Comparison of ENCODE assay signal across 8 cellular contexts in the genomic region with DNA sequence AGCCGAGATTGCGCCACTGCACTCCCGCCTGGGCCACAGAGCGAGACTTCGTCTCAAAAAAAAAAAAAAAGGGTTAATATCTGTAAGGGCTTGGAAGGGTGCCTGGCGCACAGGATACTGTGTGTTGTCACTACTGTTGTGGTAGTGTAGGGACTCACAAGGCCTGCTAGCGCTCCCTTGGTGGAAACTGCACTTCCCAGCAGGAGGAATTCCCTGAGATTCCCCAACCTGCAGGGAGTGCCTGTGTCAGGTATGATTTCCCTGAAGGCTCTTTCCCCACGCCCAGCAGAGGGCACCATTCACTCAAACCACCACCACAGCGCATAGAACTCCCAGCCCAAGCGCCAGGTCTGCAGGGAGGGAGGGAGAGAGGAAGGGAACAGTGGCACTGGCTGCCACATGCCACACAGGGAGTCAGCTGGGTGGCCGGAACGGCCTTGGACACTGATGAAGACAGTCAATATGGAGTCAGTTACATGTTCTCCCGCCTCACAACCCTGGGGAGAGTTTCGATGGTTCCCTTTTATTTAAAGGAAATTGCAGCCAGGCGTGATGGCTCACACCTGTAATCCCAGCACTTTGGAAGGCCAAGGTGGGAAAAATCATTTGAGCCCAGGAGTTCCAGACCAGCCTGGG. TPM values are rescaled to one million over a fixed set of nuclear protein-coding genes. Genes with fewer than 3 reads are reported as not detected.
DNase-seq lines count a peak whose midpoint lies in the region; ATAC-seq and TF ChIP-seq lines count a peak whose summit lies in the region.

No MANE protein-coding gene starts in this region.

- peaks cover 2% of the 10 kb centered on the region for H3K4me1 Mint-ChIP-seq in CD8-positive, alpha-beta T cell (ENCODE audit: low read depth)
- H3K4me1 Mint-ChIP-seq in activated CD8-positive, alpha-beta T cell treated with anti-CD3 and anti-CD28 coated beads for 36 hours (ENCODE audit: low read depth) = no peaks in the 10 kb centered on the region
- H3K4me1 Mint-ChIP-seq in endodermal cell = no peaks in the 10 kb centered on the region

- H3K27ac ChIP-seq in CD8-positive, alpha-beta T cell (ENCODE audit: low read depth, low read length) = no peak overlapping the region
- no peak overlapping the region for H3K27ac ChIP-seq in endodermal cell (ENCODE audit: low read depth, low read length)

- H3K27me3 ChIP-seq in CD8-positive, alpha-beta T cell (ENCODE audit: insufficient read depth, low read length) = no peaks in the 10 kb centered on the region
- H3K27me3 ChIP-seq in endodermal cell (ENCODE audit: control insufficient read depth, insufficient read depth, low read length, poor library complexity, severe bottlenecking) = no peaks in the 10 kb centered on the region

- H3K36me3 ChIP-seq in CD8-positive, alpha-beta T cell (ENCODE audit: insufficient read depth, low read length) = no peaks in the 10 kb centered on the region
- H3K36me3 ChIP-seq in endodermal cell (ENCODE audit: control insufficient read depth, insufficient read depth, low read length) = no peaks in the 10 kb centered on the region

- intact Hi-C loops in CD8-positive, alpha-beta T cell (cut with DNase I, micrococcal nuclease) = loop anchor here in 1 of 2 experiments (1.0 kb wide), 3 partner anchors 96 to 420 kb away; no protein-coding TSS in a partner anchor
- intact Hi-C loops in activated CD8-positive, alpha-beta T cell treated with anti-CD3 and anti-CD28 coated beads for 36 hours (cut with micrococcal nuclease) = loop anchor here (2.0 to 5.0 kb wide), 2 partner anchors 96 to 177 kb away; no protein-coding TSS in a partner anchor

- ATAC-seq in CD8-positive, alpha-beta T cell = peak; percentile 49
- peak; percentile 75 for ATAC-seq in activated CD8-positive, alpha-beta T cell treated with anti-CD3 and anti-CD28 coated beads for 36 hours
- ATAC-seq in GM19452 (IDR thresholded peaks at IDR 0.05; ENCODE audit: unreplicated experiment) = no peak

- CTCF ChIA-PET in CD8-positive, alpha-beta T cell (lab: Charles Lee) = interaction anchor here (0.8 to 1.4 kb wide), 3 partner anchors 10 to 211 kb away, joined by 3 read pairs; no protein-coding TSS in a partner anchor
- CTCF ChIA-PET in activated CD8-positive, alpha-beta T cell treated with anti-CD3 and anti-CD28 coated beads for 36 hours (lab: Charles Lee) = interaction anchor here (1.9 to 2.1 kb wide), 3 partner anchors 63 to 114 kb away, joined by 5 to 9 read pairs (median 9); no protein-coding TSS in a partner anchor

- DNase-seq in CD8-positive, alpha-beta T cell = peak; percentile 5 to 68 (median 47)
- DNase-seq in HPDE6-E6E7 (ENCODE audit: extremely low spot score) = peak; percentile 68
- peak; percentile 55 for DNase-seq in NCI-H82 treated with DMSO at 0.1 percent for 48 hours (lab: John Stamatoyannopoulos, UW; ENCODE audit: unreplicated experiment)
- DNase-seq in activated CD8-positive, alpha-beta T cell treated with anti-CD3 and anti-CD28 coated beads for 36 hours = peak; percentile 77
- peak; percentile 97 for DNase-seq in endodermal cell
- DNase-seq in middle frontal gyrus (ENCODE audit: extremely low spot score, low spot score) = peak; percentile 78
- peak; percentile 28 to 42 for DNase-seq in stimulated activated CD8-positive, alpha-beta memory T cell treated with anti-CD3 and anti-CD28 coated beads, Interleukin-7, amount 100 ng/mL, for 48 hours (ENCODE audit: extremely low read depth in 1 of 2, low read depth in 1 of 2)

- no peak overlapping the region for H3K4me3 Mint-ChIP-seq in CD8-positive, alpha-beta T cell
- H3K4me3 Mint-ChIP-seq in activated CD8-positive, alpha-beta T cell treated with anti-CD3 and anti-CD28 coated beads for 36 hours = no peak overlapping the region
- no peak overlapping the region for H3K4me3 Mint-ChIP-seq in endodermal cell

- no peaks in the 10 kb centered on the region for H3K4me1 ChIP-seq in CD8-positive, alpha-beta T cell (ENCODE audit: insufficient read depth, low read length)
- no peaks in the 10 kb centered on the region for H3K4me1 ChIP-seq in endodermal cell (ENCODE audit: control insufficient read depth, insufficient read depth, low read length)

- H3K9me3 Mint-ChIP-seq in CD8-positive, alpha-beta T cell = no peaks in the 10 kb centered on the region
- H3K9me3 Mint-ChIP-seq in activated CD8-positive, alpha-beta T cell treated with anti-CD3 and anti-CD28 coated beads for 36 hours = no peaks in the 10 kb centered on the region
- H3K9me3 Mint-ChIP-seq in endodermal cell = no peaks in the 10 kb centered on the region

- no peak overlapping the region for H3K9ac ChIP-seq in endodermal cell (ENCODE audit: extremely low read depth, low read length, poor library complexity, severe bottlenecking)

- H3K27me3 Mint-ChIP-seq in CD8-positive, alpha-beta T cell (ENCODE audit: low read depth) = no peaks in the 10 kb centered on the region
- H3K27me3 Mint-ChIP-seq in activated CD8-positive, alpha-beta T cell treated with anti-CD3 and anti-CD28 coated beads for 36 hours = no peaks in the 10 kb centered on the region
- H3K27me3 Mint-ChIP-seq in endodermal cell (ENCODE audit: insufficient read depth) = no peaks in the 10 kb centered on the region

- H3K9me3 ChIP-seq in CD8-positive, alpha-beta T cell (ENCODE audit: low read length) = no peaks in the 10 kb centered on the region
- no peaks in the 10 kb centered on the region for H3K9me3 ChIP-seq in endodermal cell (ENCODE audit: control insufficient read depth, low read length)

- no peak overlapping the region for H3K4me3 ChIP-seq in CD8-positive, alpha-beta T cell (ENCODE audit: low read depth, low read length)
- H3K4me3 ChIP-seq in endodermal cell (ENCODE audit: low read length) = no peak overlapping the region

- peak; percentile 53 for TF ChIP-seq CTCF in CD8-positive, alpha-beta T cell (IDR thresholded peaks at IDR 0.05)
- peak; percentile 90 for TF ChIP-seq CTCF in activated CD8-positive, alpha-beta T cell treated with anti-CD3 and anti-CD28 coated beads for 36 hours (IDR thresholded peaks at IDR 0.05)
- TF ChIP-seq CTCF in endodermal cell (conservative IDR thresholded peaks at IDR 0.05) = peak; percentile 90

- H3K36me3 Mint-ChIP-seq in CD8-positive, alpha-beta T cell = no peaks in the 10 kb centered on the region
- no peaks in the 10 kb centered on the region for H3K36me3 Mint-ChIP-seq in activated CD8-positive, alpha-beta T cell treated with anti-CD3 and anti-CD28 coated beads for 36 hours (ENCODE audit: low read depth)
- peaks cover 11% of the 10 kb centered on the region for H3K36me3 Mint-ChIP-seq in endodermal cell (ENCODE audit: low read depth)

- no peak overlapping the region for H3K27ac Mint-ChIP-seq in CD8-positive, alpha-beta T cell
- no peak overlapping the region for H3K27ac Mint-ChIP-seq in activated CD8-positive, alpha-beta T cell treated with anti-CD3 and anti-CD28 coated beads for 36 hours
- H3K27ac Mint-ChIP-seq in endodermal cell = no peak overlapping the region

- POLR2A ChIA-PET in CD8-positive, alpha-beta T cell (lab: Charles Lee) = no interaction called here
- POLR2A ChIA-PET in activated CD8-positive, alpha-beta T cell treated with anti-CD3 and anti-CD28 coated beads for 36 hours (lab: Charles Lee) = interaction anchor here (0.7 kb wide), 1 partner anchor 10 kb away, joined by 4 read pairs; no protein-coding TSS in a partner anchor

- 40 to 61% methylated on average over 8 to 15 of the region's 15 CpGs for WGBS in endodermal cell (ENCODE audit: insufficient coverage in 1 of 2, insufficient read length in 1 of 2), 2 experiments

RNA-seq across cellular contexts. Expression of a gene that starts 32.7 kb away (rescaled TPM):
- total RNA-seq in CD8-positive, alpha-beta T cell = under 1 TPM; 0.49 to 0.83 TPM
- under 1 TPM; 0.16 to 0.54 TPM for total RNA-seq in activated CD8-positive, alpha-beta T cell treated with anti-CD3 and anti-CD28 coated beads for 36 hours
- 100 to 1,000 TPM; 118 to 123 TPM for total RNA-seq in endodermal cell
- polyA plus RNA-seq in endodermal cell (2013, experiment 1 of 2) = 10.8 TPM
- polyA plus RNA-seq in endodermal cell (2013, experiment 2 of 2) = 4.7 TPM

RNA-seq across cellular contexts. Expression of a gene that starts 59.2 kb away (rescaled TPM):
- under 1 TPM; 0.22 to 0.36 TPM for total RNA-seq in CD8-positive, alpha-beta T cell
- total RNA-seq in activated CD8-positive, alpha-beta T cell treated with anti-CD3 and anti-CD28 coated beads for 36 hours = 1 to 10 TPM in 1 of 2 experiments, under 1 TPM in 1; 0.65 to 2.1 TPM
- 10 to 100 TPM; 79.6 to 88.1 TPM for total RNA-seq in endodermal cell
- polyA plus RNA-seq in endodermal cell (2013, experiment 1 of 2) = 13.0 TPM
- polyA plus RNA-seq in endodermal cell (2013, experiment 2 of 2) = 8.5 TPM

Comparison
In these comparisons a context has a peak if more than half of its experiments do, and no peak if none do; other contexts are left out.
1. DNase-seq: peak in every context shown above with its lines; median percentile 97 in endodermal cell; 78 in middle frontal gyrus; 77 in activated CD8-positive, alpha-beta T cell treated with anti-CD3 and anti-CD28 coated beads for 36 hours; 68 in HPDE6-E6E7; 55 in NCI-H82 treated with DMSO at 0.1 percent for 48 hours; 47 in CD8-positive, alpha-beta T cell; 35 in stimulated activated CD8-positive, alpha-beta memory T cell treated with anti-CD3 and anti-CD28 coated beads, Interleukin-7, amount 100 ng/mL, for 48 hours.
2. RNA of a gene that starts 32.7 kb away (total RNA-seq): 118 to 123 TPM in endodermal cell; 0.49 to 0.83 TPM in CD8-positive, alpha-beta T cell and 0.16 to 0.54 TPM in activated CD8-positive, alpha-beta T cell treated with anti-CD3 and anti-CD28 coated beads for 36 hours; every median in the first group is over 10 times any median in the second.
3. RNA of a gene that starts 59.2 kb away (total RNA-seq): 79.6 to 88.1 TPM in endodermal cell; 0.65 to 2.1 TPM in activated CD8-positive, alpha-beta T cell treated with anti-CD3 and anti-CD28 coated beads for 36 hours and 0.22 to 0.36 TPM in CD8-positive, alpha-beta T cell; every median in the first group is over 10 times any median in the second.
4. Peak in every context shown above with its lines, with median percentiles within 50 percentile points of each other: CTCF ChIP-seq.